In the genomic region with DNA sequence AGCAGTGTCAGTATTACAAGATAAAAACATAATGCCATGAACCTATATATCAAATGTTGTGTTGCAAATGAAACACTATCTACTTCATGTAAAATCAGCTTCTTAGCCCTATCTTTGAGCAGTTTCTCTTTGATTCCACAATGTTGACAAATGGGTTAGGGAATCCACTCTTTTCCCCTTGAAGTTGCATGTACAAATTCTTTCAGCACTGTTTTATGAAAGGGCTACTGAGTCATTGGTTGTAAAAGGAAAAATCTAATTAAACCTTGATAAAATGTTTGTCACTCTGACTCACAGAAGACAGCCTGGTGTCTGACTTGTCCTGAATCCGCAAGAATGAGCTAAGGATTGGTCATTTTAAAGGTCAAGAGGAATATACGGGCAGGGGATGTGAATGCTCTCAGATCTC, we compare ENCODE assay signal across 17 cellular contexts.
A peak's percentile ranks its signal among the peaks of the same experiment; 100 is the strongest.
DNase-seq lines count a peak whose midpoint lies in the region; ATAC-seq, FAIRE-seq and TF ChIP-seq lines count a peak whose summit lies in the region.
"Had no signal": no experiment of that assay in that cellular context is flagged by ENCODE, and none has a peak within 500 bp of the region (broad histone marks: within the 10 kb centered on the region; RNA-seq: fewer than 3 reads in every experiment).

No MANE protein-coding gene starts in this region.

- peak overlapping the region; percentile 35 for H3K9ac ChIP-seq in astrocyte (ENCODE audit: low read length)

- TF ChIP-seq RAD21 in A549 (conservative IDR thresholded peaks at IDR 0.05 in 1 of 2, IDR thresholded peaks at IDR 0.05 in 1 of 2) = no peak

- H3K79me2 ChIP-seq in astrocyte (ENCODE audit: insufficient read depth, low read length) = no peaks in the 10 kb centered on the region

- H2AFZ ChIP-seq in astrocyte (ENCODE audit: low read depth, low read length) = no peak overlapping the region

- H3K27me3 ChIP-seq in astrocyte (ENCODE audit: insufficient read depth, low read length) (no peaks in the 10 kb centered on the region), kidney epithelial cell (ENCODE audit: control insufficient read depth, insufficient read depth, low read length) (no peaks in the 10 kb centered on the region)
- H3K27me3 ChIP-seq: colonic mucosa, transverse colon had no signal

- no peak for TF ChIP-seq EP300 in A549 (IDR thresholded peaks at IDR 0.05)

- peaks cover 18% of the 10 kb centered on the region for H3K4me1 Mint-ChIP-seq in astrocyte (ENCODE audit: low read depth, unreplicated experiment)

- TF ChIP-seq CTCF in A549 (IDR thresholded peaks at IDR 0.05) = no peak
- no peak for TF ChIP-seq CTCF in astrocyte (IDR thresholded peaks at IDR 0.05; ENCODE audit: insufficient read depth, low read depth, low read length)
- TF ChIP-seq CTCF in kidney epithelial cell (IDR thresholded peaks at IDR 0.05; ENCODE audit: insufficient read depth, low read length, poor library complexity, severe bottlenecking) = no peak

- WGBS in A549 (ENCODE audit: missing lambda C conversion rate) = 4% methylated on average over 2 of the region's 2 CpGs

- no peak overlapping the region for H3K27ac ChIP-seq in A549
- H3K27ac ChIP-seq in astrocyte (ENCODE audit: low read depth, low read length) = peak overlapping the region; percentile 63
- H3K27ac ChIP-seq: colonic mucosa had no signal

- POLR2A ChIA-PET in A549 (lab: Yijun Ruan, JAX) = no interaction called here

- H3K36me3 ChIP-seq in astrocyte (ENCODE audit: insufficient read depth, low read length) (no peaks in the 10 kb centered on the region), kidney epithelial cell (ENCODE audit: control insufficient read depth, insufficient read depth, low read length) (no peaks in the 10 kb centered on the region)
- H3K36me3 ChIP-seq: colonic mucosa, HAP-1, transverse colon had no signal

- no peak overlapping the region for H3K4me3 Mint-ChIP-seq in astrocyte (ENCODE audit: unreplicated experiment)
- H3K4me3 Mint-ChIP-seq: nephron; T-helper 2 cell treated with Interferon-gamma antibody and Interleukin-4, amounts not matched to agents 5 μg/mL and 100 μg/mL, for 36 hours had no signal

- H3K4me1 ChIP-seq in A549 (no peaks in the 10 kb centered on the region), astrocyte (ENCODE audit: insufficient read depth, low read length) (peaks cover 20% of the 10 kb centered on the region)
- H3K4me1 ChIP-seq: colonic mucosa had no signal

- in situ Hi-C loops in G401 (cut with HindIII; ENCODE audit: low sequenced_read_pairs) = no loop called here

- ATAC-seq in A549 = no peak; a peak in 1 of 6 replicates
- no peak for ATAC-seq in GM18498 (IDR thresholded peaks at IDR 0.05; ENCODE audit: unreplicated experiment)

- peak overlapping the region; percentile 73 for H3K27ac Mint-ChIP-seq in astrocyte (ENCODE audit: unreplicated experiment)
- H3K27ac Mint-ChIP-seq: T-helper 2 cell treated with Interferon-gamma antibody and Interleukin-4, amounts not matched to agents 5 μg/mL and 100 μg/mL, for 36 hours had no signal

- H3K4me3 ChIP-seq in A549 (no peak overlapping the region), astrocyte (ENCODE audit: insufficient read depth, low read depth, low read length) (peak overlapping the region; percentile 12), kidney epithelial cell (ENCODE audit: low read depth, low read length) (no peak overlapping the region)
- H3K4me3 ChIP-seq: colonic mucosa, HAP-1, transverse colon had no signal

- CTCF ChIA-PET in A549 (lab: Yijun Ruan, JAX) = no interaction called here

- H3K4me2 ChIP-seq in A549 = peak overlapping the region; percentile 20; the same call in 2 of the 3 replicates
- peak overlapping the region; percentile 72 for H3K4me2 ChIP-seq in astrocyte (ENCODE audit: low read length)

- no peaks in the 10 kb centered on the region for H3K36me3 Mint-ChIP-seq in astrocyte (ENCODE audit: low read depth, unreplicated experiment)

- DNase-seq in A549 (ENCODE audit: low read depth in 1 of 2, low spot score in 1 of 2) = peak in 1 of 2 experiments; percentile 32
- peak; percentile 85 for DNase-seq in HT1080 (ENCODE audit: low read depth)
- peak; percentile 86 for DNase-seq in astrocyte (ENCODE audit: low read depth)
- DNase-seq in kidney epithelial cell (ENCODE audit: low read depth) = peak; percentile 71
- no peak for DNase-seq in KG1 (lab: John Stamatoyannopoulos, UW)
- no peak for DNase-seq in G401 (ENCODE audit: low spot score)
- DNase-seq in activated effector memory CD4-positive, alpha-beta T cell treated with Interleukin-2 at 50 U/mL for 16 hours = no peak
- DNase-seq: activated CD4-positive, alpha-beta T cell treated with anti-CD3 and anti-CD28 coated beads, Interleukin-2, amount 50 U/mL, for 48 hours; activated effector memory CD4-positive, alpha-beta T cell treated with anti-CD3 and anti-CD28 coated beads, Interleukin-2, amount 50 U/mL, for 16 hours; colonic mucosa; KBM-7; kidney; transverse colon had no signal

- no peak for TF ChIP-seq POLR2A in A549 (IDR thresholded peaks at IDR 0.05; ENCODE audit: low read length)

- FAIRE-seq in A549 (lab: Jason Lieb, UNC) = no peak
- FAIRE-seq in astrocyte (lab: Jason Lieb, UNC) = peak; percentile 34
- FAIRE-seq: kidney had no signal

- H3K27me3 Mint-ChIP-seq in astrocyte (ENCODE audit: low read depth, unreplicated experiment) = no peaks in the 10 kb centered on the region

- peaks cover 7% of the 10 kb centered on the region for H3K9me3 Mint-ChIP-seq in astrocyte (ENCODE audit: unreplicated experiment)

- peaks cover 15% of the 10 kb centered on the region for H3K9me3 ChIP-seq in A549
- H3K9me3 ChIP-seq in astrocyte (ENCODE audit: insufficient read depth, low read depth, low read length) = no peaks in the 10 kb centered on the region
- H3K9me3 ChIP-seq: colonic mucosa, HAP-1 had no signal

- no peaks in the 10 kb centered on the region for H4K20me1 ChIP-seq in astrocyte (ENCODE audit: insufficient read depth, low read length)

TF ChIP-seq in A549, 52 proteins besides CTCF, POLR2A, EP300 and RAD21:
- TF ChIP-seq JUNB (IDR thresholded peaks at IDR 0.05) (peak; percentile 43), MAZ (IDR thresholded peaks at IDR 0.05; ENCODE audit: borderline replicate concordance, low read depth, low read length) (no peak)
TF ChIP-seq in A549: peak in this region for 1.

Comparison
In these comparisons a context has a peak if more than half of its experiments do, and no peak if none do; other contexts are left out.
1. DNase-seq: peak in HT1080 (single experiment), astrocyte (single experiment) and kidney epithelial cell (single experiment); none in KG1 (single experiment), G401 (single experiment) and activated effector memory CD4-positive, alpha-beta T cell treated with Interleukin-2 at 50 U/mL for 16 hours (single experiment).